In genomic region chr18:79203017-79203605, GRCh38 we compare ENCODE assay signal across 12 cellular contexts.
A peak's percentile ranks its signal among the peaks of the same experiment; 100 is the strongest.
DNase-seq lines count a peak whose midpoint lies in the region; ATAC-seq, FAIRE-seq and TF ChIP-seq lines count a peak whose summit lies in the region.
"Had no signal": no experiment of that assay in that cellular context is flagged by ENCODE, and none has a peak within 500 bp of the region (broad histone marks: within the 10 kb centered on the region; RNA-seq: fewer than 3 reads in every experiment).

No MANE protein-coding gene starts in this region.

- H3K27ac ChIP-seq in breast epithelium: no peak overlapping the region

- peak; percentile 85 for ATAC-seq in activated CD8-positive, alpha-beta T cell treated with anti-CD3 and anti-CD28 coated beads for 36 hours
- ATAC-seq in esophagus mucosa (peak; percentile 82), HG03139 (IDR thresholded peaks at IDR 0.05; ENCODE audit: unreplicated experiment) (no peak)
- ATAC-seq: sciatic nerve had no signal

- no peak for FAIRE-seq in urothelium cell line (lab: Jason Lieb, UNC)

- no peak overlapping the region for H3K4me3 Mint-ChIP-seq in MCF 10A (ENCODE audit: unreplicated experiment)
- H3K4me3 Mint-ChIP-seq in activated CD8-positive, alpha-beta T cell treated with anti-CD3 and anti-CD28 coated beads for 36 hours: no peak overlapping the region

- POLR2A ChIA-PET in MCF 10A (lab: Yijun Ruan, JAX): no interaction called here
- POLR2A ChIA-PET in activated CD8-positive, alpha-beta T cell treated with anti-CD3 and anti-CD28 coated beads for 36 hours (lab: Charles Lee): no interaction called here

- TF ChIP-seq POLR2A in breast epithelium (IDR thresholded peaks at IDR 0.05): no peak

- intact Hi-C loops in MCF 10A (cut with micrococcal nuclease) (loop anchor here (5.0 kb wide), 2 partner anchors 44 to 216 kb away; no protein-coding TSS in a partner anchor), breast epithelium (cut with DNase I; ENCODE audit: low total_unique reads) (no loop called here)
- intact Hi-C loops in activated CD8-positive, alpha-beta T cell treated with anti-CD3 and anti-CD28 coated beads for 36 hours (cut with micrococcal nuclease): no loop called here

- TF ChIP-seq CTCF in MCF 10A (IDR thresholded peaks at IDR 0.05; ENCODE audit: unreplicated experiment): no peak
- TF ChIP-seq CTCF in breast epithelium (IDR thresholded peaks at IDR 0.05): no peak
- TF ChIP-seq CTCF in activated CD8-positive, alpha-beta T cell treated with anti-CD3 and anti-CD28 coated beads for 36 hours (IDR thresholded peaks at IDR 0.05): no peak

- peaks cover 8% of the 10 kb centered on the region for H3K4me1 Mint-ChIP-seq in MCF 10A (ENCODE audit: insufficient read depth, unreplicated experiment)
- peaks cover 31% of the 10 kb centered on the region for H3K4me1 Mint-ChIP-seq in activated CD8-positive, alpha-beta T cell treated with anti-CD3 and anti-CD28 coated beads for 36 hours (ENCODE audit: low read depth)

- DNase-seq in MCF 10A (ENCODE audit: unreplicated experiment): peak; percentile 71
- no peak for DNase-seq in breast epithelium (ENCODE audit: low spot score in 2 of 2)
- peak; percentile 66 for DNase-seq in activated CD8-positive, alpha-beta T cell treated with anti-CD3 and anti-CD28 coated beads for 36 hours
- peak; percentile 71 for DNase-seq in urothelium cell line (ENCODE audit: low spot score)
- DNase-seq in MG63: no peak
- no peak for DNase-seq in NCI-H2196 treated with DMSO at 0.1 percent for 48 hours (lab: John Stamatoyannopoulos, UW; ENCODE audit: unreplicated experiment)
- DNase-seq: BE2C; central memory CD4-positive, alpha-beta T cell; mesendoderm had no signal

- no peak overlapping the region for H3K27ac Mint-ChIP-seq in MCF 10A (ENCODE audit: low read depth, unreplicated experiment)
- H3K27ac Mint-ChIP-seq in activated CD8-positive, alpha-beta T cell treated with anti-CD3 and anti-CD28 coated beads for 36 hours: no peak overlapping the region

- H3K9me3 ChIP-seq in breast epithelium (no peaks in the 10 kb centered on the region), MG63 (no peaks in the 10 kb centered on the region)
- H3K9me3 ChIP-seq: BE2C had no signal

- H3K36me3 ChIP-seq in breast epithelium: no peaks in the 10 kb centered on the region
- H3K36me3 ChIP-seq in MG63: no peaks in the 10 kb centered on the region
- H3K36me3 ChIP-seq: BE2C had no signal

- no peaks in the 10 kb centered on the region for H3K27me3 Mint-ChIP-seq in MCF 10A (ENCODE audit: insufficient read depth, unreplicated experiment)
- H3K27me3 Mint-ChIP-seq in activated CD8-positive, alpha-beta T cell treated with anti-CD3 and anti-CD28 coated beads for 36 hours: no peaks in the 10 kb centered on the region

- H3K36me3 Mint-ChIP-seq in MCF 10A (ENCODE audit: insufficient read depth, unreplicated experiment): peaks cover under 1% of the 10 kb centered on the region
- H3K36me3 Mint-ChIP-seq in activated CD8-positive, alpha-beta T cell treated with anti-CD3 and anti-CD28 coated beads for 36 hours (ENCODE audit: low read depth): peaks cover 19% of the 10 kb centered on the region

- H3K9me3 Mint-ChIP-seq in MCF 10A (ENCODE audit: unreplicated experiment): no peaks in the 10 kb centered on the region
- H3K9me3 Mint-ChIP-seq in activated CD8-positive, alpha-beta T cell treated with anti-CD3 and anti-CD28 coated beads for 36 hours: peaks cover 2% of the 10 kb centered on the region

- CTCF ChIA-PET in MCF 10A (lab: Yijun Ruan, JAX): no interaction called here
- CTCF ChIA-PET in activated CD8-positive, alpha-beta T cell treated with anti-CD3 and anti-CD28 coated beads for 36 hours (lab: Charles Lee): no interaction called here

- no TSS peak for BruUV-seq in MCF 10A (replicated peaks; lab: Mats Ljungman, UMichigan)

- H3K4me1 ChIP-seq in breast epithelium: no peaks in the 10 kb centered on the region
- H3K4me1 ChIP-seq: BE2C had no signal

- H3K27me3 ChIP-seq in breast epithelium: no peaks in the 10 kb centered on the region
- no peaks in the 10 kb centered on the region for H3K27me3 ChIP-seq in MG63
- H3K27me3 ChIP-seq: BE2C had no signal

- H3K4me3 ChIP-seq in breast epithelium: no peak overlapping the region
- no peak overlapping the region for H3K4me3 ChIP-seq in MG63

Comparison
In these comparisons a context has a peak if more than half of its experiments do, and no peak if none do; other contexts are left out.
1. DNase-seq: peak in MCF 10A (single experiment), activated CD8-positive, alpha-beta T cell treated with anti-CD3 and anti-CD28 coated beads for 36 hours (single experiment) and urothelium cell line (single experiment); none in breast epithelium (0 of 2), MG63 (single experiment) and NCI-H2196 treated with DMSO at 0.1 percent for 48 hours (single experiment).